Comparison of ENCODE assay signal across 10 cellular contexts in the genomic region with DNA sequence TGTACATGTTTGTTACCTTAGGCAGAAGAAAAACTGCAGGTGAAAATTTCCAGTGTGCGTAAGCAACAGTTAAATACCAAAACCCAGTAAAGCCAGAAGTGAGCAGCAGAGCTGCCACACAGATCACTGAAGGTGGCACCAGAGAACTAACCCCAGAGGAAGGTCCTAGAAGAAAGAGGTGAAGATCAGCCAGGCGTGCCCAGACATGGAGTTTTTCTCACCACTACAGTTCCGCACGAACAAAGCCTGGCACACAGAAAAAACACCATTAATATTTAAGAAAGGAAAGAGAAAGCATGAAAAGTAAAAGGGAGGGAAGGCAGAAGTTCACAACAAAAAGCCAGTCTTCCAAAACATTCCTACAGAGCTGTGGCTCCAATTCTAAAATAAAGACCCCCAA.
DNase-seq lines count a peak whose midpoint lies in the region; ATAC-seq and TF ChIP-seq lines count a peak whose summit lies in the region.
"Had no signal": no experiment of that assay in that cellular context is flagged by ENCODE, and none has a peak within 500 bp of the region (broad histone marks: within the 10 kb centered on the region; RNA-seq: fewer than 3 reads in every experiment).

No MANE protein-coding gene starts in this region.

- no peak overlapping the region for H3K14ac ChIP-seq in trophoblast cell (ENCODE audit: low read length)

- H2BK5ac ChIP-seq in trophoblast cell (ENCODE audit: low read depth, low read length, poor library complexity), result no peak overlapping the region

- H3K27ac ChIP-seq in trophoblast cell (ENCODE audit: low read depth, low read length), result no peak overlapping the region
- no peak overlapping the region for H3K27ac ChIP-seq in coronary artery

- no peak overlapping the region for H3K9ac ChIP-seq in trophoblast cell (ENCODE audit: low read length)

- H3K27me3 Mint-ChIP-seq in IgD-negative memory B cell (no peaks in the 10 kb centered on the region), Calu3 (ENCODE audit: unreplicated experiment) (no peaks in the 10 kb centered on the region)

- H3K27me3 ChIP-seq in H7 (ENCODE audit: control insufficient read depth, insufficient read depth, low read length) (no peaks in the 10 kb centered on the region), trophoblast cell (ENCODE audit: insufficient read depth, low read length) (no peaks in the 10 kb centered on the region)

- H3K4me1 ChIP-seq in trophoblast cell (ENCODE audit: control insufficient read depth in 1 of 2, insufficient read depth in 2 of 2, low read length in 2 of 2), result no peaks in the 10 kb centered on the region

- no peak overlapping the region for H3K23ac ChIP-seq in trophoblast cell (ENCODE audit: low read length)

- no peak overlapping the region for H2AK5ac ChIP-seq in trophoblast cell (ENCODE audit: low read length)

- DNase-seq in H7 (peak; percentile 18), kidney tubule cell (ENCODE audit: low spot score) (peak; percentile 62), T1000 (lab: John Stamatoyannopoulos, UW) (no peak), Calu3 (no peak), trophoblast cell (no peak), coronary artery (ENCODE audit: low spot score) (no peak)
- DNase-seq: activated CD4-positive, alpha-beta T cell treated with anti-CD3 and anti-CD28 coated beads, Interleukin-2, amount 50 U/mL, for 4 hours had no signal

- H3K79me2 ChIP-seq in trophoblast cell (ENCODE audit: control insufficient read depth, insufficient read depth, low read length, poor library complexity), result no peaks in the 10 kb centered on the region

- no peak for TF ChIP-seq CTCF in Calu3 (IDR thresholded peaks at IDR 0.05; ENCODE audit: unreplicated experiment)
- TF ChIP-seq CTCF in coronary artery (IDR thresholded peaks at IDR 0.05), result no peak

- H3K4me1 Mint-ChIP-seq in IgD-negative memory B cell, result peaks cover 16 to 41% (median 37%) of the 10 kb centered on the region in 3 donors
- H3K4me1 Mint-ChIP-seq in Calu3 (ENCODE audit: low read depth, unreplicated experiment), result no peaks in the 10 kb centered on the region

- no peak overlapping the region for H3K4me2 ChIP-seq in trophoblast cell (ENCODE audit: low read length)

- no peak overlapping the region for H3K18ac ChIP-seq in trophoblast cell (ENCODE audit: low read length)

- CTCF ChIA-PET in Calu3 (lab: Charles Lee), result no interaction called here

- ATAC-seq in GM18873 (IDR thresholded peaks at IDR 0.05; ENCODE audit: low FRiP score, unreplicated experiment), result peak; percentile 74

- H2BK120ac ChIP-seq in trophoblast cell (ENCODE audit: insufficient read depth, low read length, poor library complexity), result no peak overlapping the region

- WGBS in trophoblast cell (ENCODE audit: extremely low coverage, insufficient coverage, insufficient read length), result no CpG with 5 or more reads among the region's 4 CpGs

- no peak overlapping the region for H3K4ac ChIP-seq in trophoblast cell (ENCODE audit: low read depth, low read length)

- H2AFZ ChIP-seq in trophoblast cell (ENCODE audit: insufficient read depth, low read length, poor library complexity), result no peak overlapping the region

- H3K36me3 ChIP-seq in H7 (replicated peaks; ENCODE audit: control insufficient read depth, insufficient read depth, low read length) (no peaks in the 10 kb centered on the region), trophoblast cell (ENCODE audit: control insufficient read depth in 1 of 2, insufficient read depth in 2 of 2, low read length in 2 of 2) (no peaks in the 10 kb centered on the region)

- H3K9me3 Mint-ChIP-seq in IgD-negative memory B cell (no peaks in the 10 kb centered on the region), Calu3 (ENCODE audit: low read depth, unreplicated experiment) (no peaks in the 10 kb centered on the region)
- H3K9me3 Mint-ChIP-seq: mesothelial cell of epicardium had no signal

- H3K27ac Mint-ChIP-seq in IgD-negative memory B cell (peak overlapping the region in 2 of 3 donors; percentile 65 to 73), Calu3 (ENCODE audit: unreplicated experiment) (no peak overlapping the region)
- H3K27ac Mint-ChIP-seq: mesothelial cell of epicardium had no signal

- no peak overlapping the region for H2BK12ac ChIP-seq in trophoblast cell (ENCODE audit: low read length)

- no peak overlapping the region for H4K8ac ChIP-seq in trophoblast cell (ENCODE audit: low read depth, low read length)

- H3K36me3 Mint-ChIP-seq in IgD-negative memory B cell, result no peaks in the 10 kb centered on the region
- no peaks in the 10 kb centered on the region for H3K36me3 Mint-ChIP-seq in Calu3 (ENCODE audit: insufficient read depth, unreplicated experiment)
- H3K36me3 Mint-ChIP-seq: mesothelial cell of epicardium had no signal

- peak overlapping the region in 3 of 4 donors; percentile 41 to 86 (median 80) for H3K4me3 Mint-ChIP-seq in IgD-negative memory B cell
- no peak overlapping the region for H3K4me3 Mint-ChIP-seq in Calu3 (ENCODE audit: low read depth, unreplicated experiment)
- H3K4me3 Mint-ChIP-seq: mesothelial cell of epicardium had no signal

- no peaks in the 10 kb centered on the region for H3K9me3 ChIP-seq in trophoblast cell (ENCODE audit: insufficient read depth, low read depth, low read length)

- H4K12ac ChIP-seq in trophoblast cell (ENCODE audit: low read depth, low read length), result no peak overlapping the region

- H3K4me3 ChIP-seq in H7 (ENCODE audit: insufficient read depth, low read depth, low read length) (no peak overlapping the region), trophoblast cell (ENCODE audit: low read depth, low read length) (no peak overlapping the region), coronary artery (no peak overlapping the region)

- no peaks in the 10 kb centered on the region for H3K79me1 ChIP-seq in trophoblast cell (ENCODE audit: low read length)

- no TSS peak for BruUV-seq in Calu3 (replicated peaks; lab: Mats Ljungman, UMichigan)

- intact Hi-C loops in Calu3 (cut with micrococcal nuclease; ENCODE audit: unreplicated experiment), result no loop called here

- H4K91ac ChIP-seq in trophoblast cell (ENCODE audit: low read depth, low read length), result no peak overlapping the region

Comparison
In these comparisons a context has a peak if more than half of its experiments do, and no peak if none do; other contexts are left out.
1. DNase-seq: peak in H7 (single experiment) and kidney tubule cell (single experiment); none in T1000 (single experiment), Calu3 (single experiment), trophoblast cell (0 of 2) and coronary artery (single experiment).